10 cellular contexts compared by ENCODE assay signal in genomic region chr2:144471316-144472045, GRCh38. TPM values are rescaled to one million over a fixed set of nuclear protein-coding genes. Genes with fewer than 3 reads are reported as not detected.
A peak's percentile ranks its signal among the peaks of the same experiment; 100 is the strongest.
DNase-seq lines count a peak whose midpoint lies in the region; ATAC-seq, FAIRE-seq and TF ChIP-seq lines count a peak whose summit lies in the region.
"Had no signal": no experiment of that assay in that cellular context is flagged by ENCODE, and none has a peak within 500 bp of the region (broad histone marks: within the 10 kb centered on the region; RNA-seq: fewer than 3 reads in every experiment).

No MANE protein-coding gene starts in this region.

- peak overlapping the region; percentile 56 for H3K4me2 ChIP-seq in A549

- no peak for TF ChIP-seq EP300 in A549 (IDR thresholded peaks at IDR 0.05)

- CTCF ChIA-PET in A549 (lab: Yijun Ruan, JAX): interaction anchor here (0.6 kb wide), 1 partner anchor 156 kb away, joined by 3 read pairs; no protein-coding TSS in a partner anchor

- no peak for FAIRE-seq in A549 (lab: Jason Lieb, UNC)

- H3K27me3 ChIP-seq in adrenal gland: no peaks in the 10 kb centered on the region
- H3K27me3 ChIP-seq: SJSA1 had no signal

- TF ChIP-seq CTCF in A549 (IDR thresholded peaks at IDR 0.05) (no peak), adrenal gland (IDR thresholded peaks at IDR 0.05) (no peak)

- H3K27ac ChIP-seq in A549: 0 out of 6 replicates have a peak overlapping the region, but pooled peaks of 1 of the 2 experiments have one; percentile 16
- peak overlapping the region; percentile 0 to 80 (median 62) for H3K27ac ChIP-seq in adrenal gland
- H3K27ac ChIP-seq: C4-2B, SJSA1 had no signal

- no peaks in the 10 kb centered on the region for H3K9me3 ChIP-seq in A549
- no peaks in the 10 kb centered on the region for H3K9me3 ChIP-seq in adrenal gland (replicated peaks in 1 of 3)
- H3K9me3 ChIP-seq: SJSA1 had no signal

- no peak for ATAC-seq in A549
- ATAC-seq in GM19324 (IDR thresholded peaks at IDR 0.05; ENCODE audit: low FRiP score, unreplicated experiment): peak; percentile 83
- peak; percentile 84 for ATAC-seq in HG02973 (IDR thresholded peaks at IDR 0.05; ENCODE audit: unreplicated experiment)

- POLR2A ChIA-PET in A549 (lab: Yijun Ruan, JAX): no interaction called here

- no peak overlapping the region for H3K4me3 ChIP-seq in A549
- peak overlapping the region in 1 of 4 donors; percentile 20 for H3K4me3 ChIP-seq in adrenal gland
- H3K4me3 ChIP-seq: SJSA1 had no signal

- TF ChIP-seq POLR2A in A549 (IDR thresholded peaks at IDR 0.05; ENCODE audit: low read length) (no peak), adrenal gland (IDR thresholded peaks at IDR 0.05) (no peak)

- H3K4me1 ChIP-seq in A549 (peaks cover 27% of the 10 kb centered on the region), adrenal gland (replicated peaks in 1 of 2) (peaks cover 29 to 58% of the 10 kb centered on the region in 2 donors)

- intact Hi-C loops in adrenal gland (cut with DNase I): no loop called here

- DNase-seq in A549 (ENCODE audit: low read depth in 1 of 2, low spot score in 1 of 2) (no peak), adrenal gland (no peak), SW 1271 (lab: John Stamatoyannopoulos, UW) (no peak), HT-29 (ENCODE audit: low spot score) (no peak), NCI-H524 treated with DMSO at 0.1 percent for 48 hours (lab: John Stamatoyannopoulos, UW) (no peak), HPDE6-E6E7 (ENCODE audit: extremely low spot score) (no peak)

- 69% methylated on average over 2 of the region's 2 CpGs for WGBS in A549 (ENCODE audit: missing lambda C conversion rate)
- 61 to 75% (median 66%) methylated on average over 2 of the region's 2 CpGs for WGBS in adrenal gland, 4 donors

- H3K36me3 ChIP-seq in adrenal gland (replicated peaks in 1 of 2): peaks cover 0 to 3% of the 10 kb centered on the region in 2 donors

- no peak for TF ChIP-seq RAD21 in A549 (conservative IDR thresholded peaks at IDR 0.05 in 1 of 2, IDR thresholded peaks at IDR 0.05 in 1 of 2)

TF ChIP-seq in A549, 52 proteins besides CTCF, POLR2A, EP300 and RAD21:
- TF ChIP-seq ZNF302 (CRISPR knock-in tag; IDR thresholded peaks at IDR 0.05) (no peak), RCOR1 (IDR thresholded peaks at IDR 0.05; ENCODE audit: low read depth, low read length) (no peak), HES2 (IDR thresholded peaks at IDR 0.05) (no peak), NFE2L2 (conservative IDR thresholded peaks at IDR 0.05; ENCODE audit: low read length) (no peak), PBX3 (IDR thresholded peaks at IDR 0.05) (no peak), HOXA7 (CRISPR knock-in tag; IDR thresholded peaks at IDR 0.05) (no peak), SMC3 (IDR thresholded peaks at IDR 0.05) (no peak), MAX (IDR thresholded peaks at IDR 0.05) (no peak), CBX8 (IDR thresholded peaks at IDR 0.05) (no peak), HOXB13 (CRISPR knock-in tag; IDR thresholded peaks at IDR 0.05; ENCODE audit: low read depth) (no peak), TP53 (CRISPR knock-in tag; IDR thresholded peaks at IDR 0.05) (no peak), FOSL2 (IDR thresholded peaks at IDR 0.05) (no peak), FOSL2 (CRISPR knock-in tag; IDR thresholded peaks at IDR 0.05) (no peak)

RNA-seq across cellular contexts. Expression of gene ZEB2, which starts 48.4 kb away (rescaled TPM):
- polyA plus RNA-seq in A549 (2011; rRNA removed) (6.6 and 7.0 TPM in 2 replicates), A549 (2017; fragmentation: RNase III; extraction: RNeasy Plus Mini Kit Qiagen cat#74134 plus additional on column Dnase treatment) (3.3 to 4.2 TPM (median 3.8 TPM) in 3 replicates), adrenal gland (10 to 100 TPM; 29.0 to 95.8 (median 54.3) TPM)
- polyA plus RNA-seq in A549 (2012; cell fraction: cytosol; rRNA removed): 2.3 and 2.9 TPM in 2 replicates
- polyA plus RNA-seq in A549 (2012; cell fraction: nucleus; rRNA removed): 3.0 and 4.2 TPM in 2 replicates
- polyA minus RNA-seq in A549 (2011; rRNA and poly(A)+ RNA removed): 11.6 and 13.4 TPM in 2 replicates
- 100 to 1,000 TPM in 7 of 8 donors, 10 to 100 TPM in 1; 91.0 to 226 (median 165) TPM for total RNA-seq in adrenal gland
- total RNA-seq in HT-29 (2014; rRNA removed; shearing (Covaris generic)): 0.18 TPM in 1 of 2 replicates, not detected in the other

Comparison
In these comparisons a context has a peak if more than half of its experiments do, and no peak if none do; other contexts are left out.
1. ATAC-seq: peak in GM19324 (single experiment) and HG02973 (single experiment); none in A549 (0 of 2).
2. RNA of gene ZEB2, which starts 48.4 kb away (total RNA-seq): 91.0 to 226 TPM in adrenal gland; 0.18 TPM in HT-29; every median in the first group is over 10 times any median in the second.